Comparison of ENCODE assay signal across 9 cellular contexts in genomic region chr13:77429320-77430142, GRCh38.
DNase-seq lines count a peak whose midpoint lies in the region; ATAC-seq, FAIRE-seq and TF ChIP-seq lines count a peak whose summit lies in the region.
"Had no signal": no experiment of that assay in that cellular context is flagged by ENCODE, and none has a peak within 500 bp of the region (broad histone marks: within the 10 kb centered on the region; RNA-seq: fewer than 3 reads in every experiment).

No MANE protein-coding gene starts in this region.

- H3K27me3 ChIP-seq in pancreas: no peaks in the 10 kb centered on the region

- intact Hi-C loops in pancreas (cut with DNase I): no loop called here

- H3K36me3 ChIP-seq in pancreas: no peaks in the 10 kb centered on the region

- 76 to 78% methylated on average over 8 of the region's 8 CpGs for WGBS in pancreas, 2 donors

- ATAC-seq in HG03039 (IDR thresholded peaks at IDR 0.05; ENCODE audit: unreplicated experiment) (peak; percentile 51), pancreas (no peak)

- no peaks in the 10 kb centered on the region for H3K9me3 ChIP-seq in pancreas

- no peak overlapping the region for H3K4me3 ChIP-seq in pancreas

- no peak for TF ChIP-seq CTCF in VCaP (conservative IDR thresholded peaks at IDR 0.05)
- no peak for TF ChIP-seq CTCF in pancreas (IDR thresholded peaks at IDR 0.05)

- no peaks in the 10 kb centered on the region for H3K4me1 ChIP-seq in pancreas

- FAIRE-seq in pancreas (lab: Jason Lieb, UNC): no peak

- peak overlapping the region; percentile 59 for H3K27ac ChIP-seq in VCaP
- no peak overlapping the region for H3K27ac ChIP-seq in pancreas

- peak; percentile 81 for DNase-seq in activated effector memory CD4-positive, alpha-beta T cell treated with anti-CD3 and anti-CD28 coated beads, Interleukin-2, amount 50 U/mL, for 16 hours
- DNase-seq in activated effector memory CD4-positive, alpha-beta T cell treated with Interleukin-2 at 50 U/mL for 16 hours: no peak
- peak; percentile 62 for DNase-seq in stimulated activated CD8-positive, alpha-beta memory T cell treated with anti-CD3 and anti-CD28 coated beads, Interleukin-4, amount 100 ng/mL, for 48 hours
- DNase-seq in pancreas (no peak), NCI-H345 treated with DMSO at 0.1 percent for 48 hours (lab: John Stamatoyannopoulos, UW; ENCODE audit: unreplicated experiment) (no peak), NCI-H1092 treated with DMSO at 0.1 percent for 48 hours (lab: John Stamatoyannopoulos, UW) (no peak)
- DNase-seq: DND-41 had no signal

Comparison
In these comparisons a context has a peak if more than half of its experiments do, and no peak if none do; other contexts are left out.
1. DNase-seq: peak in activated effector memory CD4-positive, alpha-beta T cell treated with anti-CD3 and anti-CD28 coated beads, Interleukin-2, amount 50 U/mL, for 16 hours (single experiment) and stimulated activated CD8-positive, alpha-beta memory T cell treated with anti-CD3 and anti-CD28 coated beads, Interleukin-4, amount 100 ng/mL, for 48 hours (single experiment); none in activated effector memory CD4-positive, alpha-beta T cell treated with Interleukin-2 at 50 U/mL for 16 hours (single experiment), pancreas (0 of 6), NCI-H345 treated with DMSO at 0.1 percent for 48 hours (single experiment) and NCI-H1092 treated with DMSO at 0.1 percent for 48 hours (single experiment).